In genomic region chr10:78511324-78512204, GRCh38 we compare ENCODE assay signal across 18 cellular contexts.
DNase-seq lines count a peak whose midpoint lies in the region; ATAC-seq and TF ChIP-seq lines count a peak whose summit lies in the region.
"Had no signal": no experiment of that assay in that cellular context is flagged by ENCODE, and none has a peak within 500 bp of the region (broad histone marks: within the 10 kb centered on the region; RNA-seq: fewer than 3 reads in every experiment).

No MANE protein-coding gene starts in this region.

- H3K4me3 Mint-ChIP-seq in stimulated activated naive CD8-positive, alpha-beta T cell treated with anti-CD3 and anti-CD28 coated beads, Interleukin-15, amount 100 ng/mL, for 72 hours: no peak overlapping the region
- H3K4me3 Mint-ChIP-seq: CD4-positive, alpha-beta T cell; T-helper 17 cell had no signal

- no peaks in the 10 kb centered on the region for H3K4me1 Mint-ChIP-seq in stimulated activated naive CD8-positive, alpha-beta T cell treated with anti-CD3 and anti-CD28 coated beads, Interleukin-15, amount 100 ng/mL, for 72 hours

- H3K27ac Mint-ChIP-seq in stimulated activated naive CD8-positive, alpha-beta T cell treated with anti-CD3 and anti-CD28 coated beads, Interleukin-15, amount 100 ng/mL, for 72 hours: peak overlapping the region; percentile 67 to 79
- H3K27ac Mint-ChIP-seq: CD4-positive, alpha-beta T cell; T-helper 17 cell had no signal

- ATAC-seq in stimulated activated naive CD8-positive, alpha-beta T cell treated with anti-CD3 and anti-CD28 coated beads, Interleukin-15, amount 100 ng/mL, for 72 hours: no peak
- no peak for ATAC-seq in stimulated activated naive CD8-positive, alpha-beta T cell treated with anti-CD3 and anti-CD28 coated beads, Interleukin-15, Interleukin-2, amounts not matched to agents 100 U/mL and 50 U/mL, for 24 hours
- peak; percentile 80 for ATAC-seq in omental fat pad (ENCODE audit: low FRiP score)
- no peak for ATAC-seq in HG02885 (IDR thresholded peaks at IDR 0.05; ENCODE audit: poor library complexity, unreplicated experiment)
- ATAC-seq: T-helper 17 cell had no signal

- no peak for DNase-seq in stimulated activated naive CD8-positive, alpha-beta T cell treated with anti-CD3 and anti-CD28 coated beads, Interleukin-15, amount 100 ng/mL, for 72 hours
- DNase-seq in stimulated activated naive CD8-positive, alpha-beta T cell treated with anti-CD3 and anti-CD28 coated beads, Interleukin-15, Interleukin-2, amounts not matched to agents 100 U/mL and 50 U/mL, for 24 hours: no peak
- DNase-seq in fibroblast of peridontal ligament (ENCODE audit: extremely low read depth): peak; percentile 61
- DNase-seq in omental fat pad (ENCODE audit: low spot score): no peak
- DNase-seq in A172 (ENCODE audit: low spot score): no peak
- DNase-seq in NCI-H526 (lab: John Stamatoyannopoulos, UW): no peak
- no peak for DNase-seq in HK-2 (ENCODE audit: unreplicated experiment)
- DNase-seq: activated effector memory CD4-positive, alpha-beta T cell treated with Interleukin-2 at 50 U/mL for 16 hours; aorta; CD4-positive, alpha-beta T cell; DMS53; Karpas-422; NCI-H1092 treated with DMSO at 0.1 percent for 48 hours; NCI-H2081 treated with DMSO at 0.1 percent for 48 hours; NCI-H748 treated with DMSO at 0.1 percent for 48 hours; pancreas; T-helper 17 cell had no signal

- no peaks in the 10 kb centered on the region for H3K9me3 Mint-ChIP-seq in stimulated activated naive CD8-positive, alpha-beta T cell treated with anti-CD3 and anti-CD28 coated beads, Interleukin-15, amount 100 ng/mL, for 72 hours
- H3K9me3 Mint-ChIP-seq: CD4-positive, alpha-beta T cell had no signal

- H3K27me3 Mint-ChIP-seq in stimulated activated naive CD8-positive, alpha-beta T cell treated with anti-CD3 and anti-CD28 coated beads, Interleukin-15, amount 100 ng/mL, for 72 hours: peaks cover 5% of the 10 kb centered on the region
- H3K27me3 Mint-ChIP-seq: CD4-positive, alpha-beta T cell had no signal

- no peak for TF ChIP-seq CTCF in omental fat pad (IDR thresholded peaks at IDR 0.05)
